ENCODE assay signal across 1 cellular context in the genomic region with DNA sequence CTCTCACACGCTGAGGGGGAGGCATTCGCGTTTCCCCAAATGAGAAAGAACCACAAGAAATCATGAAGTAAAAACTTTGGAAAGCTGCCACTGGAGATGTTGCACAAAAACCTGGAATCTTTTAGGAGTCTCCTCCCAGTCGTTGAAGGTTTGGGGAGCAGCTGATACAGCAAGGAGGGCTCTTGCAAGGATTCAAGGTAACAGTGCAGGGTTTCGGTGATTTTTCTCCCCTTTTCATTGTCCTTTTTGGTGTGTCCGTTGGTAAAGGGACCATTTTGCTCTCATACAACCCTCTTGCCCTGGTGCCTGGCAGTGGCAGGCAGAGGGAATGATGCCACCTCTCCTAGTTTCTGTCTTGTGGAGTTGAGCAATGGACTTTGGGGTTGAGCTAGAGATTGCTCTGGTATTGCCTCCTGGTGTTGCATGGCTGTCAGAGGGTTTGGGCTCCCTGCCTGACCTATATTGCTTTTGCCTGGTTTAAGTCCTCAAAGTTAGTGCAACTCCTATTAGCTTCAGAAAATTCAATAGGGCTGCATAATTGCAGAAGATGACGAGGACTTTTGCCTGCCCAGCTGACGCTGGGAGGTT.
TF ChIP-seq lines count a peak whose summit lies in the region.

No MANE protein-coding gene starts in this region.

TF ChIP-seq in SK-N-SH, 30 proteins besides CTCF, POLR2A, EP300 and RAD21 (continued from another document):
- TF ChIP-seq, protein P1, sequence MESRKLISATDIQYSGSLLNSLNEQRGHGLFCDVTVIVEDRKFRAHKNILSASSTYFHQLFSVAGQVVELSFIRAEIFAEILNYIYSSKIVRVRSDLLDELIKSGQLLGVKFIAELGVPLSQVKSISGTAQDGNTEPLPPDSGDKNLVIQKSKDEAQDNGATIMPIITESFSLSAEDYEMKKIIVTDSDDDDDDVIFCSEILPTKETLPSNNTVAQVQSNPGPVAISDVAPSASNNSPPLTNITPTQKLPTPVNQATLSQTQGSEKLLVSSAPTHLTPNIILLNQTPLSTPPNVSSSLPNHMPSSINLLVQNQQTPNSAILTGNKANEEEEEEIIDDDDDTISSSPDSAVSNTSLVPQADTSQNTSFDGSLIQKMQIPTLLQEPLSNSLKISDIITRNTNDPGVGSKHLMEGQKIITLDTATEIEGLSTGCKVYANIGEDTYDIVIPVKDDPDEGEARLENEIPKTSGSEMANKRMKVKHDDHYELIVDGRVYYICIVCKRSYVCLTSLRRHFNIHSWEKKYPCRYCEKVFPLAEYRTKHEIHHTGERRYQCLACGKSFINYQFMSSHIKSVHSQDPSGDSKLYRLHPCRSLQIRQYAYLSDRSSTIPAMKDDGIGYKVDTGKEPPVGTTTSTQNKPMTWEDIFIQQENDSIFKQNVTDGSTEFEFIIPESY (IDR thresholded peaks at IDR 0.05; ENCODE audit: borderline replicate concordance, low read depth), result no peak
- no peak for TF ChIP-seq TEAD4 (IDR thresholded peaks at IDR 0.05; ENCODE audit: borderline replicate concordance, insufficient read depth)
- TF ChIP-seq GATA2 (CRISPR knock-in tag; IDR thresholded peaks at IDR 0.05), result no peak
- no peak for TF ChIP-seq NFIC (IDR thresholded peaks at IDR 0.05; ENCODE audit: borderline replicate concordance)
- TF ChIP-seq TCF12 (IDR thresholded peaks at IDR 0.05), result no peak
TF ChIP-seq in SK-N-SH: peak in this region for 0.
